In the genomic region with DNA sequence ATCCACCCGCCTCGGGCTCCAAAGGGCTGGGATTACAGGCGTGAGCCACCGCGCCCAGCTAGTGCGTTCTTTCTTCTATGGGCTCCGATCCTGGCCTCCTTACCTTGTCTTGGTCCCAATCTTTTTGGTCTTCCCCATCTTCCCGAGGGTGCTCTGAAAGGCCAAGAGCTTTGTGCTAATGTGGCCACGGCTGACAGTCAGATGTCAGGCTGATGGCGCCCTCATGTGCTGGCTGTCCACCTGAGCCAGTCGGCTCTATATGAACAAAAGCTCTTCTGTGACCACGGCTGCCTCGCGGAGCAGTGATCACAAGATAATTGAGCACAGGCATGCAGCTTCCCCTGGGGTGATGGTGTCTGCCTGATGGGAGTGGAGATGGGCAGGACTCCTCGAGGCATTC, we compare ENCODE assay signal across 9 cellular contexts. TPM values are rescaled to one million over a fixed set of nuclear protein-coding genes. Genes with fewer than 3 reads are reported as not detected.
A peak's percentile ranks its signal among the peaks of the same experiment; 100 is the strongest.
DNase-seq lines count a peak whose midpoint lies in the region; ATAC-seq, FAIRE-seq and TF ChIP-seq lines count a peak whose summit lies in the region.
"Had no signal": no experiment of that assay in that cellular context is flagged by ENCODE, and none has a peak within 500 bp of the region (broad histone marks: within the 10 kb centered on the region; RNA-seq: fewer than 3 reads in every experiment).

No MANE protein-coding gene starts in this region.

- TF ChIP-seq CTCF in C4-2B (conservative IDR thresholded peaks at IDR 0.05) (peak; percentile 12; the same call in 1 of the 2 replicates), OCI-LY3 (IDR thresholded peaks at IDR 0.05; ENCODE audit: low read depth, low read length) (peak; percentile 35)

- H3K27ac Mint-ChIP-seq in T-cell: no peak overlapping the region

- H3K9me3 ChIP-seq in OCI-LY3 (ENCODE audit: insufficient read depth, low read length): no peaks in the 10 kb centered on the region

- peak; percentile 56 for FAIRE-seq in GM12891 (lab: Jason Lieb, UNC)

- no peaks in the 10 kb centered on the region for H4K20me1 ChIP-seq in OCI-LY3 (ENCODE audit: insufficient read depth, low read length)

- POLR2A ChIA-PET in T-cell (lab: Charles Lee): interaction anchor here in 1 of 2 donors (0.6 kb wide), 1 partner anchor 873 kb away, joined by 3 read pairs; no protein-coding TSS in a partner anchor

- no peaks in the 10 kb centered on the region for H3K36me3 Mint-ChIP-seq in T-cell

- no peaks in the 10 kb centered on the region for H3K9me3 Mint-ChIP-seq in T-cell
- H3K9me3 Mint-ChIP-seq: central memory CD8-positive, alpha-beta T cell had no signal

- CTCF ChIA-PET in T-cell (lab: Charles Lee): interaction anchor here (0.5 to 1.5 kb wide), 6 partner anchors 50 to 657 kb away, joined by 3 to 4 read pairs (median 3); no protein-coding TSS in a partner anchor

- peaks cover 0 to 2% (median 0%) of the 10 kb centered on the region in 3 donors for H3K4me1 Mint-ChIP-seq in T-cell
- H3K4me1 Mint-ChIP-seq: central memory CD8-positive, alpha-beta T cell had no signal

- TF ChIP-seq POLR2A in GM12891 (IDR thresholded peaks at IDR 0.05; ENCODE audit: low read depth, low read length): no peak

- no peaks in the 10 kb centered on the region for H3K79me2 ChIP-seq in OCI-LY3 (ENCODE audit: low read length)

- H3K27ac ChIP-seq in C4-2B (no peak overlapping the region), OCI-LY3 (ENCODE audit: low read length) (no peak overlapping the region)

- H3K9ac ChIP-seq in OCI-LY3 (ENCODE audit: low read length): no peak overlapping the region

- H3K4me3 ChIP-seq in OCI-LY3 (ENCODE audit: low read length): no peak overlapping the region

- H3K4me2 ChIP-seq in OCI-LY3 (ENCODE audit: low read length): no peak overlapping the region

- no peaks in the 10 kb centered on the region for H3K4me1 ChIP-seq in OCI-LY3 (ENCODE audit: low read length)

- H3K4me3 Mint-ChIP-seq in T-cell: no peak overlapping the region
- H3K4me3 Mint-ChIP-seq: central memory CD8-positive, alpha-beta T cell had no signal

- no peak for DNase-seq in GM12891 (ENCODE audit: insufficient read length, low spot score)
- DNase-seq in glomerular visceral epithelial cell (ENCODE audit: extremely low spot score): peak; percentile 40
- no peak for DNase-seq in left lobe of liver (ENCODE audit: low spot score)
- no peak for DNase-seq in T-cell

- no peak overlapping the region for H2AFZ ChIP-seq in OCI-LY3 (ENCODE audit: low read depth, low read length)

- ATAC-seq in left lobe of liver (no peak), HG03097 (IDR thresholded peaks at IDR 0.05; ENCODE audit: low FRiP score, unreplicated experiment) (no peak), T-cell (replicated peaks in 1 of 4) (no peak), HG03439 (IDR thresholded peaks at IDR 0.05; ENCODE audit: unreplicated experiment) (no peak)

- no peaks in the 10 kb centered on the region for H3K27me3 ChIP-seq in OCI-LY3 (ENCODE audit: low read depth, low read length)

- peaks cover 23% of the 10 kb centered on the region for H3K36me3 ChIP-seq in OCI-LY3 (replicated peaks; ENCODE audit: low read depth, low read length)

- peaks cover 0 to 2% of the 10 kb centered on the region in 2 donors for H3K27me3 Mint-ChIP-seq in T-cell

TF ChIP-seq in GM12891, 5 proteins besides CTCF, POLR2A, EP300 and RAD21:
- TF ChIP-seq POLR2AphosphoS5 (IDR thresholded peaks at IDR 0.05; ENCODE audit: low read depth, low read length): no peak
- TF ChIP-seq PAX5 (IDR thresholded peaks at IDR 0.05; ENCODE audit: insufficient read depth, low read length, severe bottlenecking): no peak
- no peak for TF ChIP-seq TAF1 (IDR thresholded peaks at IDR 0.05; ENCODE audit: low read depth, low read length)
- no peak for TF ChIP-seq SPI1 (IDR thresholded peaks at IDR 0.05; ENCODE audit: low read depth, low read length)

RNA-seq across cellular contexts. Expression of gene AHCYL2, which starts 11.0 kb away (rescaled TPM):
- 3.6 TPM for polyA plus RNA-seq in GM12891 (2012; ENCODE audit: low read depth, missing spikeins)
- total RNA-seq in left lobe of liver: 9.9 TPM
- 10 to 100 TPM; 13.1 to 17.6 (median 15.9) TPM for total RNA-seq in T-cell

RNA-seq across cellular contexts. Expression of gene SMO, which starts 25.4 kb away (rescaled TPM):
- polyA plus RNA-seq in GM12891 (2012; ENCODE audit: low read depth, missing spikeins): 9.9 TPM
- 22.1 TPM for total RNA-seq in left lobe of liver
- total RNA-seq in T-cell: 1 to 10 TPM in 1 of 5 donors, under 1 TPM in 4; 0.22 to 1.7 (median 0.35) TPM
